ENCODE assay signal across 35 cellular contexts in genomic region chr2:86521922-86522321, GRCh38.
"Had no signal": no experiment of that assay in that cellular context is flagged by ENCODE, and none has a peak within 500 bp of the region (broad histone marks: within the 10 kb centered on the region; RNA-seq: fewer than 3 reads in every experiment).

No MANE protein-coding gene starts in this region.

- H3K27me3 ChIP-seq: MG63 had no signal

- H3K36me3 ChIP-seq: MG63 had no signal

- H3K4me3 ChIP-seq: MG63 had no signal

- H3K4me2 ChIP-seq: KMS-11 had no signal

- DNase-seq: Karpas-422, Kasumi-1, KG1, MG63, MM.1S, MV-4-11, NCI-H1048, NCI-H1092, NCI-H1092 treated with DMSO at 0.1 percent for 48 hours, NCI-H1105, NCI-H1105 treated with DMSO at 0.1 percent for 48 hours, NCI-H1417, NCI-H1417 treated with DMSO at 0.1 percent for 48 hours, NCI-H1436, NCI-H1436 treated with DMSO at 0.1 percent for 48 hours, NCI-H146, NCI-H1694, NCI-H1694 treated with DMSO at 0.1 percent for 48 hours, NCI-H187, NCI-H187 treated with DMSO at 0.1 percent for 48 hours, NCI-H1930, NCI-H2029, NCI-H2029 treated with DMSO at 0.1 percent for 48 hours, NCI-H2081, NCI-H2081 treated with DMSO at 0.1 percent for 48 hours, NCI-H2107, NCI-H2171, NCI-H2171 treated with DMSO at 0.1 percent for 48 hours, NCI-H2227 treated with DMSO at 0.1 percent for 48 hours, NCI-H226, NCI-H345, NCI-H446, NCI-H446 treated with DMSO at 0.1 percent for 48 hours, NCI-H510A had no signal

- H3K27ac ChIP-seq: KMS-11 had no signal

- H3K9ac ChIP-seq: KMS-11 had no signal
